ENCODE assay signal across 23 cellular contexts in genomic region chr2:15172825-15173224, GRCh38.
A peak's percentile ranks its signal among the peaks of the same experiment; 100 is the strongest.
DNase-seq lines count a peak whose midpoint lies in the region; ATAC-seq and TF ChIP-seq lines count a peak whose summit lies in the region.
"Had no signal": no experiment of that assay in that cellular context is flagged by ENCODE, and none has a peak within 500 bp of the region (broad histone marks: within the 10 kb centered on the region; RNA-seq: fewer than 3 reads in every experiment).

No MANE protein-coding gene starts in this region.

- H3K9me3 Mint-ChIP-seq in activated T-helper 17 cell treated with anti-CD3 and anti-CD28 coated beads, Interleukin-2, amount 50 U/mL, for 72 hours = no peaks in the 10 kb centered on the region
- H3K9me3 Mint-ChIP-seq: CD8-positive, alpha-beta T cell had no signal

- ATAC-seq in Right ventricle myocardium superior (ENCODE audit: poor library complexity) (peak; percentile 41), heart right ventricle (no peak), GM18858 (IDR thresholded peaks at IDR 0.05; ENCODE audit: unreplicated experiment) (no peak), HG03571 (IDR thresholded peaks at IDR 0.05; ENCODE audit: unreplicated experiment) (no peak)
- no peak for ATAC-seq in activated T-helper 17 cell treated with anti-CD3 and anti-CD28 coated beads, Interleukin-2, amount 50 U/mL, for 72 hours (replicated peaks)
- ATAC-seq: CD8-positive, alpha-beta T cell; GM12878; PC-3 had no signal

- H3K36me3 ChIP-seq in heart right ventricle = peaks cover 0 to 32% (median 0%) of the 10 kb centered on the region in 9 donors
- H3K36me3 ChIP-seq: MG63, SJSA1 had no signal

- peaks cover 0 to 5% (median 0%) of the 10 kb centered on the region in 9 donors for H3K4me1 ChIP-seq in heart right ventricle

- H3K36me3 Mint-ChIP-seq in activated T-helper 17 cell treated with anti-CD3 and anti-CD28 coated beads, Interleukin-2, amount 50 U/mL, for 72 hours (ENCODE audit: low read depth) = peaks cover 38% of the 10 kb centered on the region

- intact Hi-C loops in Right ventricle myocardium superior (cut with DNase I) = no loop called here
- intact Hi-C loops in heart right ventricle (cut with DNase I) = no loop called here

- H3K4me1 Mint-ChIP-seq in activated T-helper 17 cell treated with anti-CD3 and anti-CD28 coated beads, Interleukin-2, amount 50 U/mL, for 72 hours = peaks cover 20% of the 10 kb centered on the region
- H3K4me1 Mint-ChIP-seq: B cell had no signal

- TF ChIP-seq CTCF in heart right ventricle (IDR thresholded peaks at IDR 0.05) (no peak), LNCaP clone FGC (IDR thresholded peaks at IDR 0.05; ENCODE audit: control insufficient read depth, extremely low read depth, insufficient read depth) (no peak)

- no peak overlapping the region for H3K4me3 ChIP-seq in heart right ventricle
- H3K4me3 ChIP-seq in LNCaP clone FGC (ENCODE audit: low read depth, low read length) = no peak overlapping the region
- H3K4me3 ChIP-seq: GM12878, MG63, SJSA1 had no signal

- WGBS in heart right ventricle, 2 donors = 69 to 71% methylated on average over 1 of the region's 1 CpG

- H3K27ac Mint-ChIP-seq in activated T-helper 17 cell treated with anti-CD3 and anti-CD28 coated beads, Interleukin-2, amount 50 U/mL, for 72 hours = peak overlapping the region; percentile 36
- H3K27ac Mint-ChIP-seq: B cell; CD8-positive, alpha-beta T cell had no signal

- H3K27me3 Mint-ChIP-seq in activated T-helper 17 cell treated with anti-CD3 and anti-CD28 coated beads, Interleukin-2, amount 50 U/mL, for 72 hours = no peaks in the 10 kb centered on the region
- H3K27me3 Mint-ChIP-seq: B cell had no signal

- no peaks in the 10 kb centered on the region for H3K9me3 ChIP-seq in heart right ventricle
- H3K9me3 ChIP-seq: Caco-2, MG63, SJSA1 had no signal

- no peaks in the 10 kb centered on the region for H3K27me3 ChIP-seq in heart right ventricle
- H3K27me3 ChIP-seq: MG63, SJSA1 had no signal

- H3K27ac ChIP-seq in heart right ventricle = no peak overlapping the region
- H3K27ac ChIP-seq: C4-2B, SJSA1 had no signal

- DNase-seq in Right ventricle myocardium superior = no peak
- no peak for DNase-seq in heart right ventricle
- DNase-seq in LNCaP clone FGC (ENCODE audit: low read depth) = peak; percentile 26
- no peak for DNase-seq in NCI-H146 treated with DMSO at 0.1 percent for 48 hours (lab: John Stamatoyannopoulos, UW; ENCODE audit: unreplicated experiment)
- DNase-seq: Caco-2; CD8-positive, alpha-beta T cell; HCEC 1CT; KBM-7; MG63; NCI-H1694; NCI-H2029 treated with DMSO at 0.1 percent for 48 hours; NCI-H2171; NCI-H226; NCI-H510A treated with DMSO at 0.1 percent for 48 hours; NK-92 treated with Interleukin-12 subunit alpha and Interleukin-12 subunit beta, amount 100 ng/mL, for 24 hours; PC-3 had no signal

- H3K4me3 Mint-ChIP-seq in activated T-helper 17 cell treated with anti-CD3 and anti-CD28 coated beads, Interleukin-2, amount 50 U/mL, for 72 hours = no peak overlapping the region
- H3K4me3 Mint-ChIP-seq: B cell; CD8-positive, alpha-beta T cell had no signal
